In genomic region chrX:12515384-12515783, GRCh38 we compare ENCODE assay signal across 8 cellular contexts.
DNase-seq lines count a peak whose midpoint lies in the region; ATAC-seq and FAIRE-seq lines count a peak whose summit lies in the region.
"Not testable (repeated sequence)": the region's sequence is repeated elsewhere in the genome, so short reads cannot be mapped to it uniquely, and the experiment has no call there.

No MANE protein-coding gene starts in this region.

- H3K4me3 Mint-ChIP-seq in stimulated activated memory B cell treated with anti-CD40 and anti-IgM and Interleukin-4, amounts not matched to agents 10 μg/mL and 1 μg/mL and 100 μg/mL, for 72 hours, result peak overlapping the region; percentile 42

- ATAC-seq in GM21423 (IDR thresholded peaks at IDR 0.05; ENCODE audit: unreplicated experiment), result peak; percentile 88
- ATAC-seq in HG02678 (IDR thresholded peaks at IDR 0.05; ENCODE audit: unreplicated experiment), result peak; percentile 95
- peak; percentile 98 for ATAC-seq in HG03060 (IDR thresholded peaks at IDR 0.05; ENCODE audit: low read depth, unreplicated experiment)
- peak; percentile 92 for ATAC-seq in HG03460 (IDR thresholded peaks at IDR 0.05; ENCODE audit: unreplicated experiment)
- ATAC-seq in stimulated activated memory B cell treated with anti-CD40 and anti-IgM and Interleukin-4, amounts not matched to agents 10 μg/mL and 1 μg/mL and 100 μg/mL, for 72 hours, result peak; percentile 55

- H3K4me1 Mint-ChIP-seq in stimulated activated memory B cell treated with anti-CD40 and anti-IgM and Interleukin-4, amounts not matched to agents 10 μg/mL and 1 μg/mL and 100 μg/mL, for 72 hours, result peaks cover 26% of the 10 kb centered on the region

- H3K9me3 Mint-ChIP-seq in stimulated activated memory B cell treated with anti-CD40 and anti-IgM and Interleukin-4, amounts not matched to agents 10 μg/mL and 1 μg/mL and 100 μg/mL, for 72 hours, result not testable (repeated sequence)

- peaks cover 23% of the 10 kb centered on the region for H3K36me3 Mint-ChIP-seq in stimulated activated memory B cell treated with anti-CD40 and anti-IgM and Interleukin-4, amounts not matched to agents 10 μg/mL and 1 μg/mL and 100 μg/mL, for 72 hours

- H3K27ac Mint-ChIP-seq in stimulated activated memory B cell treated with anti-CD40 and anti-IgM and Interleukin-4, amounts not matched to agents 10 μg/mL and 1 μg/mL and 100 μg/mL, for 72 hours, result peak overlapping the region; percentile 87

- not testable (repeated sequence) for DNase-seq in GM18507 (ENCODE audit: extremely low spot score, insufficient read length, low read depth); GM19239 (ENCODE audit: insufficient read length, low spot score)
- DNase-seq in NOMO-1 (lab: John Stamatoyannopoulos, UW; ENCODE audit: unreplicated experiment in 2 of 2), result peak; percentile 71 to 93

- not testable (repeated sequence) for H3K27me3 Mint-ChIP-seq in stimulated activated memory B cell treated with anti-CD40 and anti-IgM and Interleukin-4, amounts not matched to agents 10 μg/mL and 1 μg/mL and 100 μg/mL, for 72 hours

- FAIRE-seq in GM18507 (lab: Jason Lieb, UNC) (peak; percentile 85), GM19239 (lab: Jason Lieb, UNC) (peak; percentile 84)
